In genomic region chr2:37586663-37587409, GRCh38 we compare ENCODE assay signal across 11 cellular contexts.
DNase-seq lines count a peak whose midpoint lies in the region; ATAC-seq and TF ChIP-seq lines count a peak whose summit lies in the region.
"Had no signal": no experiment of that assay in that cellular context is flagged by ENCODE, and none has a peak within 500 bp of the region (broad histone marks: within the 10 kb centered on the region; RNA-seq: fewer than 3 reads in every experiment).

No MANE protein-coding gene starts in this region.

- ATAC-seq in Right ventricle myocardium inferior (no peak), HG03108 (IDR thresholded peaks at IDR 0.05; ENCODE audit: unreplicated experiment) (no peak)
- ATAC-seq: HepG2 had no signal

- DNase-seq in left ventricle myocardium inferior (no peak), Right ventricle myocardium inferior (ENCODE audit: missing footprints) (no peak), ascending aorta (ENCODE audit: low spot score in 2 of 2) (no peak), NCI-H128 (lab: John Stamatoyannopoulos, UW; ENCODE audit: unreplicated experiment) (no peak), NCI-H82 treated with DMSO at 0.1 percent for 48 hours (lab: John Stamatoyannopoulos, UW; ENCODE audit: unreplicated experiment) (no peak), EL (no peak)
- DNase-seq: NCI-H510A treated with DMSO at 0.1 percent for 48 hours had no signal

- no peaks in the 10 kb centered on the region for H3K9me3 ChIP-seq in left ventricle myocardium inferior (replicated peaks)
- no peaks in the 10 kb centered on the region for H3K9me3 ChIP-seq in ascending aorta
- H3K9me3 ChIP-seq in mucosa of rectum (ENCODE audit: control insufficient read depth in 2 of 2, low read length in 2 of 2), result no peaks in the 10 kb centered on the region
- H3K9me3 ChIP-seq: BLaER1 treated with 17β-estradiol and CSF1 and Interleukin-3, amounts not matched to agents 10 nM and 100 nM had no signal

- no peaks in the 10 kb centered on the region for H3K36me3 ChIP-seq in left ventricle myocardium inferior
- no peaks in the 10 kb centered on the region for H3K36me3 ChIP-seq in ascending aorta
- H3K36me3 ChIP-seq in mucosa of rectum (ENCODE audit: control insufficient read depth in 2 of 2, insufficient read depth in 2 of 2, low read length in 2 of 2), result no peaks in the 10 kb centered on the region
- H3K36me3 ChIP-seq: BLaER1 treated with 17β-estradiol and CSF1 and Interleukin-3, amounts not matched to agents 10 nM and 100 nM had no signal

- peak overlapping the region; percentile 9 for H3K27ac ChIP-seq in left ventricle myocardium inferior (replicated peaks)
- H3K27ac ChIP-seq in ascending aorta, result peak overlapping the region; percentile 17 to 69
- H3K27ac ChIP-seq in mucosa of rectum (ENCODE audit: low read depth in 2 of 2, low read length in 2 of 2), result peak overlapping the region; percentile 57 to 69

- H3K4me1 ChIP-seq in left ventricle myocardium inferior (peaks cover 55% of the 10 kb centered on the region), ascending aorta (peaks cover 18 to 37% of the 10 kb centered on the region in 2 donors), mucosa of rectum (ENCODE audit: control insufficient read depth in 2 of 2, insufficient read depth in 2 of 2, low read length in 2 of 2) (peaks cover 20 to 45% of the 10 kb centered on the region in 2 donors)

- intact Hi-C loops in left ventricle myocardium inferior (cut with micrococcal nuclease) (no loop called here), Right ventricle myocardium inferior (cut with DNase I) (loop anchor here (5.0 kb wide), 2 partner anchors 65 to 85 kb away; partner anchors contain the start of gene CDC42EP3), ascending aorta (cut with DNase I) (no loop called here)

- no peaks in the 10 kb centered on the region for H3K27me3 ChIP-seq in left ventricle myocardium inferior (ENCODE audit: low read depth)
- H3K27me3 ChIP-seq in ascending aorta, result no peaks in the 10 kb centered on the region
- no peaks in the 10 kb centered on the region for H3K27me3 ChIP-seq in mucosa of rectum (ENCODE audit: control insufficient read depth in 2 of 2, insufficient read depth in 2 of 2, low read length in 2 of 2)
- H3K27me3 ChIP-seq: BLaER1 treated with 17β-estradiol and CSF1 and Interleukin-3, amounts not matched to agents 10 nM and 100 nM had no signal

- no peak overlapping the region for H3K9ac ChIP-seq in mucosa of rectum (ENCODE audit: low read depth in 1 of 2, low read length in 2 of 2)

- H3K4me3 ChIP-seq in left ventricle myocardium inferior, result no peak overlapping the region
- H3K4me3 ChIP-seq in ascending aorta, result peak overlapping the region in 1 of 2 donors; percentile 19
- H3K4me3 ChIP-seq in mucosa of rectum (ENCODE audit: low read length in 2 of 2), result no peak overlapping the region
- H3K4me3 ChIP-seq: BLaER1 treated with 17β-estradiol and CSF1 and Interleukin-3, amounts not matched to agents 10 nM and 100 nM had no signal

- TF ChIP-seq CTCF in left ventricle myocardium inferior (IDR thresholded peaks at IDR 0.05; ENCODE audit: borderline replicate concordance) (no peak), ascending aorta (IDR thresholded peaks at IDR 0.05) (no peak)

Comparison
In these comparisons a context has a peak if more than half of its experiments do, and no peak if none do; other contexts are left out.
1. H3K27ac ChIP-seq: peak in every context shown above with its lines; median percentile 63 in mucosa of rectum; 43 in ascending aorta; 9 in left ventricle myocardium inferior.